Comparison of ENCODE assay signal across 19 cellular contexts in genomic region chr12:46391630-46392029, GRCh38. TPM values are rescaled to one million over a fixed set of nuclear protein-coding genes. Genes with fewer than 3 reads are reported as not detected.
DNase-seq lines count a peak whose midpoint lies in the region; ATAC-seq, FAIRE-seq and TF ChIP-seq lines count a peak whose summit lies in the region.
"Had no signal": no experiment of that assay in that cellular context is flagged by ENCODE, and none has a peak within 500 bp of the region (broad histone marks: within the 10 kb centered on the region; RNA-seq: fewer than 3 reads in every experiment).

No MANE protein-coding gene starts in this region.

- H3K27me3 ChIP-seq in left lung (no peaks in the 10 kb centered on the region), tibial artery (no peaks in the 10 kb centered on the region)
- H3K27me3 ChIP-seq: ascending aorta, vagina had no signal

- H3K4me3 ChIP-seq in astrocyte of the spinal cord (ENCODE audit: low read depth, low read length) (no peak overlapping the region), left lung (no peak overlapping the region), tibial artery (no peak overlapping the region)
- H3K4me3 ChIP-seq: ascending aorta, vagina had no signal

- ATAC-seq in left lung = no peak
- ATAC-seq: activated CD8-positive, alpha-beta T cell treated with anti-CD3 and anti-CD28 coated beads, Interleukin-2, amount 10 ng/mL, durations not matched to agents 7 days and 5 days; Right ventricle myocardium inferior had no signal

- TF ChIP-seq CTCF in astrocyte of the spinal cord (IDR thresholded peaks at IDR 0.05; ENCODE audit: low read depth, low read length) (no peak), left lung (IDR thresholded peaks at IDR 0.05) (no peak), tibial artery (IDR thresholded peaks at IDR 0.05) (no peak)

- H3K4me1 ChIP-seq in left lung = peaks cover 23 to 33% of the 10 kb centered on the region in 2 donors
- H3K4me1 ChIP-seq in tibial artery = peaks cover 0 to 60% (median 35%) of the 10 kb centered on the region in 4 donors

- intact Hi-C loops in left lung (cut with DNase I) (no loop called here), tibial artery (cut with DNase I; ENCODE audit: low total_unique reads) (no loop called here)

- FAIRE-seq in H54 (lab: Jason Lieb, UNC) = no peak
- FAIRE-seq: kidney had no signal

- H3K36me3 ChIP-seq in left lung = no peaks in the 10 kb centered on the region
- no peaks in the 10 kb centered on the region for H3K36me3 ChIP-seq in tibial artery
- H3K36me3 ChIP-seq: ascending aorta, vagina had no signal

- no peak for TF ChIP-seq POLR2A in H54 (IDR thresholded peaks at IDR 0.05; ENCODE audit: low read depth, low read length)

- in situ Hi-C loops in astrocyte of the spinal cord (cut with HindIII; ENCODE audit: low sequenced_read_pairs) = no loop called here

- H3K27ac ChIP-seq in left lung (peak overlapping the region; percentile 4 to 35), tibial artery (peak overlapping the region; percentile 75 to 98)

- H3K9me3 ChIP-seq in left lung (no peaks in the 10 kb centered on the region), tibial artery (no peaks in the 10 kb centered on the region)
- H3K9me3 ChIP-seq: ascending aorta, vagina had no signal

- DNase-seq in LHCN-M2 (ENCODE audit: low read depth) = peak; percentile 73
- peak; percentile 51 for DNase-seq in astrocyte of the spinal cord (ENCODE audit: low read depth, low spot score)
- DNase-seq in left lung = no peak
- DNase-seq in tibial artery = peak in 1 of 2 donors; percentile 29
- DNase-seq in NCI-H510A treated with DMSO at 0.1 percent for 48 hours (lab: John Stamatoyannopoulos, UW) = no peak
- DNase-seq in H54 (ENCODE audit: insufficient read length, low spot score) = no peak
- DNase-seq in NCI-H524 (lab: John Stamatoyannopoulos, UW) = no peak
- DNase-seq: activated CD8-positive, alpha-beta T cell treated with anti-CD3 and anti-CD28 coated beads, Interleukin-2, amount 10 ng/mL, durations not matched to agents 7 days and 5 days; CD8-positive, alpha-beta memory T cell; effector CD4-positive, alpha-beta T cell; Kasumi-1; kidney; naive B cell; NCI-H1694 treated with DMSO at 0.1 percent for 48 hours; NCI-H82; stimulated activated CD4-positive, alpha-beta T cell treated with anti-CD3 and anti-CD28 coated beads, Interleukin-4, amount 100 ng/mL, for 1 hour had no signal

RNA-seq across cellular contexts. Expression of gene SLC38A2, which starts 19.1 kb away (rescaled TPM):
- total RNA-seq in LHCN-M2 (2014; rRNA removed) = 427 and 497 TPM in 2 replicates
- polyA plus RNA-seq in LHCN-M2 (2012) = 124 TPM
- total RNA-seq in left lung = 100 to 1,000 TPM; 209 to 270 TPM

Comparison
In these comparisons a context has a peak if more than half of its experiments do, and no peak if none do; other contexts are left out.
1. DNase-seq: peak in LHCN-M2 (single experiment) and astrocyte of the spinal cord (single experiment); none in left lung (0 of 2), NCI-H510A treated with DMSO at 0.1 percent for 48 hours (single experiment), H54 (single experiment) and NCI-H524 (0 of 2).